ENCODE assay signal across 1 cellular context in the genomic region with DNA sequence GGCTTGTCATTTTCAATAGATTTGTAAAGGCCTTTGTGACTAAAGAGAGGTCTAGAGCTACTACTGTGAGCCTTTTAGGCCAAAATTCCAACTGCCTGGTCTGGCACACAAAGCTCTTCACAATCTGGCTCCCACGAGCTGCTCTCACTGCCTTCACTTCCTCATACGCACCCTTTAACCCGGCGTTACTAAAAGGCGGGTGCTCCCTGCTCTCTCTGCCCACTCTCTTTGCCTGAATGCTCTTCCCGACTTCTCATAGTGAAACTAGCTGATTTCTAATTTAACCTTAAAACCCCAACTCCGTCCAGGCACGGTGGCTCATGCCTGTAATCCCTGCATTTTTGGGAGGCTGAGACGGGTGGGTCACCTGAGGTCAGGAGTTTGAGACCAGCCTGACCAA.
A peak's percentile ranks its signal among the peaks of the same experiment; 100 is the strongest.
TF ChIP-seq lines count a peak whose summit lies in the region.

No MANE protein-coding gene starts in this region.

TF ChIP-seq in GM12878, 131 proteins besides CTCF, POLR2A, EP300 and RAD21:
- TF ChIP-seq CREB1 (IDR thresholded peaks at IDR 0.05; ENCODE audit: low read depth) (no peak), RBBP5 (conservative IDR thresholded peaks at IDR 0.05) (no peak), SPI1 (IDR thresholded peaks at IDR 0.05; ENCODE audit: borderline replicate concordance, insufficient read depth, low read depth, low read length) (peak; percentile 35; the same call in 1 of the 2 replicates)
